Comparison of ENCODE assay signal across 9 cellular contexts in genomic region chr9:135764731-135765130, GRCh38.
"Had no signal": no experiment of that assay in that cellular context is flagged by ENCODE, and none has a peak within 500 bp of the region (broad histone marks: within the 10 kb centered on the region; RNA-seq: fewer than 3 reads in every experiment).

No MANE protein-coding gene starts in this region.

- H3K4me3 ChIP-seq: GM23338, HAP-1, K562 had no signal

- DNase-seq: HFFc6, IMR-90, KG1 had no signal

- H3K4me3 Mint-ChIP-seq: GM23338, HFFc6 had no signal

- H3K4me1 Mint-ChIP-seq: GM23338 had no signal

- H3K27ac Mint-ChIP-seq: GM23338, HFFc6 had no signal

- H3K4me1 ChIP-seq: HAP-1 had no signal

- FAIRE-seq: H1, H54, HTR-8/SVneo, K562 had no signal

- H3K36me3 ChIP-seq: HAP-1 had no signal

- H3K9me3 ChIP-seq: HAP-1 had no signal
